24 cellular contexts compared by ENCODE assay signal in genomic region chr2:141666191-141666590, GRCh38.
"Had no signal": no experiment of that assay in that cellular context is flagged by ENCODE, and none has a peak within 500 bp of the region (broad histone marks: within the 10 kb centered on the region; RNA-seq: fewer than 3 reads in every experiment).

No MANE protein-coding gene starts in this region.

- H3K36me3 ChIP-seq: SJSA1 had no signal

- H3K27ac ChIP-seq: HL-60, KMS-11, SJSA1, SK-N-MC had no signal

- H3K4me3 ChIP-seq: K562, SJSA1, SK-N-MC had no signal

- H3K4me1 ChIP-seq: SJSA1 had no signal

- H3K27me3 ChIP-seq: SJSA1 had no signal

- H3K4me2 ChIP-seq: KMS-11 had no signal

- H3K9ac ChIP-seq: KMS-11 had no signal

- DNase-seq: Kasumi-1, MV-4-11, NCI-H1048, NCI-H1105, NCI-H1417, NCI-H1436 treated with DMSO at 0.1 percent for 48 hours, NCI-H1694, NCI-H187 treated with DMSO at 0.1 percent for 48 hours, NCI-H2029 treated with DMSO at 0.1 percent for 48 hours, NCI-H2171, NCI-H345, NCI-H446 treated with DMSO at 0.1 percent for 48 hours, NCI-H510A treated with DMSO at 0.1 percent for 48 hours, NCI-H774, Right ventricle myocardium superior, RPMI8226, SIG-M5 had no signal

- FAIRE-seq: HTR-8/SVneo, K562, RCC 7860 had no signal
